In genomic region chr16:89510526-89510925, GRCh38 we compare ENCODE assay signal across 16 cellular contexts. TPM values are rescaled to one million over a fixed set of nuclear protein-coding genes. Genes with fewer than 3 reads are reported as not detected.
DNase-seq lines count a peak whose midpoint lies in the region.
"Had no signal": no experiment of that assay in that cellular context is flagged by ENCODE, and none has a peak within 500 bp of the region (broad histone marks: within the 10 kb centered on the region; RNA-seq: fewer than 3 reads in every experiment).

No MANE protein-coding gene starts in this region.

- peaks cover 4 to 31% (median 5%) of the 10 kb centered on the region in 3 donors for H3K36me3 Mint-ChIP-seq in CD8-positive, alpha-beta memory T cell
- peaks cover 20% of the 10 kb centered on the region for H3K36me3 Mint-ChIP-seq in activated T-helper 2 cell treated with anti-CD3 and anti-CD28 coated beads, Interferon-gamma antibody, Interleukin-2, Interleukin-4, amounts not matched to agents 10 μg/mL and 5 μg/mL and 100 μg/mL, durations not matched to agents 14 hours and 24 hours and 36 hours (ENCODE audit: low read depth)

- no peaks in the 10 kb centered on the region for H3K27me3 ChIP-seq in BLaER1
- no peaks in the 10 kb centered on the region for H3K27me3 ChIP-seq in CD8-positive, alpha-beta memory T cell (ENCODE audit: insufficient read depth, low read length, poor library complexity, severe bottlenecking)
- H3K27me3 ChIP-seq in mesenchymal stem cell (ENCODE audit: control insufficient read depth in 1 of 2, insufficient read depth in 1 of 2, low read length in 2 of 2), result no peaks in the 10 kb centered on the region
- H3K27me3 ChIP-seq: MG63, vagina had no signal

- H2AK5ac ChIP-seq in mesenchymal stem cell (ENCODE audit: low read length, severe bottlenecking), result peak overlapping the region; percentile 22

- no peak overlapping the region for H2AFZ ChIP-seq in mesenchymal stem cell (ENCODE audit: low read depth, low read length)

- CTCF ChIA-PET in CD8-positive, alpha-beta memory T cell (lab: Charles Lee), result interaction anchor here (4.0 kb wide), 1 partner anchor 195 kb away, joined by 18 read pairs; no protein-coding TSS in a partner anchor

- no peak overlapping the region for H2BK120ac ChIP-seq in mesenchymal stem cell (ENCODE audit: low read depth, low read length)

- no peaks in the 10 kb centered on the region for H3K9me3 ChIP-seq in BLaER1
- H3K9me3 ChIP-seq in CD8-positive, alpha-beta memory T cell (ENCODE audit: low read length), result no peaks in the 10 kb centered on the region
- no peaks in the 10 kb centered on the region for H3K9me3 ChIP-seq in mesenchymal stem cell (ENCODE audit: control insufficient read depth, low read length)
- H3K9me3 ChIP-seq: HAP-1, left ventricle myocardium inferior, MG63, vagina had no signal

- POLR2A ChIA-PET in CD8-positive, alpha-beta memory T cell (lab: Charles Lee), result interaction anchor here (0.7 kb wide), 1 partner anchor 367 kb away, joined by 3 read pairs; no protein-coding TSS in a partner anchor

- no peak overlapping the region for H3K4ac ChIP-seq in mesenchymal stem cell (ENCODE audit: low read depth in 1 of 2, low read length in 2 of 2)

- H3K27ac ChIP-seq in BLaER1 (no peak overlapping the region), mesenchymal stem cell (ENCODE audit: low read length, poor library complexity, severe bottlenecking) (no peak overlapping the region)
- H3K27ac ChIP-seq in CD8-positive, alpha-beta memory T cell (ENCODE audit: low read depth, low read length), result no peak overlapping the region
- H3K27ac ChIP-seq: left ventricle myocardium inferior, vagina had no signal

- no peak overlapping the region for H3K23ac ChIP-seq in mesenchymal stem cell (ENCODE audit: low read length in 2 of 2)

- peaks cover 52% of the 10 kb centered on the region for H3K36me3 ChIP-seq in BLaER1
- H3K36me3 ChIP-seq in CD8-positive, alpha-beta memory T cell (ENCODE audit: insufficient read depth, low read length), result peaks cover 27% of the 10 kb centered on the region
- H3K36me3 ChIP-seq in mesenchymal stem cell (ENCODE audit: control insufficient read depth in 1 of 2, insufficient read depth in 2 of 2, low read depth in 1 of 2, low read length in 2 of 2), result peaks cover 40 to 45% of the 10 kb centered on the region in 2 experiments

- no peak overlapping the region for H2BK15ac ChIP-seq in mesenchymal stem cell (ENCODE audit: low read depth, poor library complexity, severe bottlenecking)

- no peak overlapping the region for H3K14ac ChIP-seq in mesenchymal stem cell (ENCODE audit: low read length in 2 of 2)

- H3K9ac ChIP-seq in BLaER1 (peak overlapping the region; percentile 54), mesenchymal stem cell (ENCODE audit: low read length) (peak overlapping the region; percentile 44)

- intact Hi-C loops in activated T-helper 2 cell treated with anti-CD3 and anti-CD28 coated beads, Interferon-gamma antibody, Interleukin-2, Interleukin-4, amounts not matched to agents 10 μg/mL and 5 μg/mL and 100 μg/mL, durations not matched to agents 14 hours and 24 hours and 36 hours (cut with micrococcal nuclease), result no loop called here

- no peak overlapping the region for H3K4me3 ChIP-seq in BLaER1
- no peak overlapping the region for H3K4me3 ChIP-seq in CD8-positive, alpha-beta memory T cell (ENCODE audit: low read length)
- H3K4me3 ChIP-seq in mesenchymal stem cell (ENCODE audit: insufficient read depth in 1 of 2, low read depth in 1 of 2, low read length in 2 of 2), result no peak overlapping the region
- H3K4me3 ChIP-seq: HAP-1, left ventricle myocardium inferior, MG63, vagina had no signal

- H4K20me1 ChIP-seq in BLaER1, result peaks cover 29% of the 10 kb centered on the region

- peak overlapping the region in 4 of 7 donors; percentile 28 to 96 (median 58) for H3K4me3 Mint-ChIP-seq in CD8-positive, alpha-beta memory T cell
- peak overlapping the region; percentile 90 for H3K4me3 Mint-ChIP-seq in activated T-helper 2 cell treated with anti-CD3 and anti-CD28 coated beads, Interferon-gamma antibody, Interleukin-2, Interleukin-4, amounts not matched to agents 10 μg/mL and 5 μg/mL and 100 μg/mL, durations not matched to agents 14 hours and 24 hours and 36 hours (ENCODE audit: low read depth)

- H3K27me3 Mint-ChIP-seq in CD8-positive, alpha-beta memory T cell, result no peaks in the 10 kb centered on the region
- no peaks in the 10 kb centered on the region for H3K27me3 Mint-ChIP-seq in activated T-helper 2 cell treated with anti-CD3 and anti-CD28 coated beads, Interferon-gamma antibody, Interleukin-2, Interleukin-4, amounts not matched to agents 10 μg/mL and 5 μg/mL and 100 μg/mL, durations not matched to agents 14 hours and 24 hours and 36 hours (ENCODE audit: low read depth)
- H3K27me3 Mint-ChIP-seq: activated B cell treated with CpG ODN at 0.5 μM for 24 hours, IgD-negative memory B cell, T-cell had no signal

- H3K79me1 ChIP-seq in mesenchymal stem cell (replicated peaks; ENCODE audit: low read length, poor library complexity, severe bottlenecking), result peaks cover 23% of the 10 kb centered on the region

- H3K4me2 ChIP-seq in BLaER1, result peak overlapping the region; percentile 100
- H3K4me2 ChIP-seq in mesenchymal stem cell (ENCODE audit: low read length, poor library complexity, severe bottlenecking), result no peak overlapping the region

- peak overlapping the region in 3 of 8 donors; percentile 51 to 99 (median 66) for H3K27ac Mint-ChIP-seq in CD8-positive, alpha-beta memory T cell
- H3K27ac Mint-ChIP-seq in activated T-helper 2 cell treated with anti-CD3 and anti-CD28 coated beads, Interferon-gamma antibody, Interleukin-2, Interleukin-4, amounts not matched to agents 10 μg/mL and 5 μg/mL and 100 μg/mL, durations not matched to agents 14 hours and 24 hours and 36 hours, result no peak overlapping the region
- H3K27ac Mint-ChIP-seq: activated B cell treated with CpG ODN at 0.5 μM for 24 hours had no signal

- no peak overlapping the region for H4K8ac ChIP-seq in mesenchymal stem cell (ENCODE audit: low read length)

- H2BK12ac ChIP-seq in mesenchymal stem cell (ENCODE audit: low read length in 2 of 2), result no peak overlapping the region

- no peak overlapping the region for H4K91ac ChIP-seq in mesenchymal stem cell (ENCODE audit: low read length)

- peak overlapping the region; percentile 10 for H2BK5ac ChIP-seq in mesenchymal stem cell (ENCODE audit: low read depth, low read length, poor library complexity, severe bottlenecking)

- DNase-seq in CD8-positive, alpha-beta memory T cell, result no peak
- no peak for DNase-seq in activated T-helper 2 cell treated with anti-CD3 and anti-CD28 coated beads, Interferon-gamma antibody, Interleukin-2, Interleukin-4, amounts not matched to agents 10 μg/mL and 5 μg/mL and 100 μg/mL, durations not matched to agents 14 hours and 24 hours and 36 hours (ENCODE audit: low spot score)
- DNase-seq in mesenchymal stem cell, result no peak
- DNase-seq in NCI-H2227 (lab: John Stamatoyannopoulos, UW; ENCODE audit: unreplicated experiment), result no peak
- no peak for DNase-seq in effector CD8-positive, alpha-beta T cell (lab: John Stamatoyannopoulos, UW)
- DNase-seq in NCI-H446 treated with DMSO at 0.1 percent for 48 hours (lab: John Stamatoyannopoulos, UW), result no peak
- DNase-seq: activated B cell treated with CpG ODN at 0.5 μM for 24 hours; glutamatergic neuron; left ventricle myocardium inferior; MG63; NK-92 treated with Interleukin-12 subunit alpha and Interleukin-12 subunit beta, amount 100 ng/mL, for 24 hours; T-cell had no signal

- no peaks in the 10 kb centered on the region for H3K9me3 Mint-ChIP-seq in CD8-positive, alpha-beta memory T cell
- H3K9me3 Mint-ChIP-seq in activated T-helper 2 cell treated with anti-CD3 and anti-CD28 coated beads, Interferon-gamma antibody, Interleukin-2, Interleukin-4, amounts not matched to agents 10 μg/mL and 5 μg/mL and 100 μg/mL, durations not matched to agents 14 hours and 24 hours and 36 hours, result no peaks in the 10 kb centered on the region
- H3K9me3 Mint-ChIP-seq: activated B cell treated with CpG ODN at 0.5 μM for 24 hours, IgD-negative memory B cell, T-cell had no signal

- WGBS in mesenchymal stem cell, result 97% methylated on average over 9 of the region's 9 CpGs

- peaks cover 23 to 34% (median 29%) of the 10 kb centered on the region in 3 donors for H3K4me1 Mint-ChIP-seq in CD8-positive, alpha-beta memory T cell
- peaks cover 17% of the 10 kb centered on the region for H3K4me1 Mint-ChIP-seq in activated T-helper 2 cell treated with anti-CD3 and anti-CD28 coated beads, Interferon-gamma antibody, Interleukin-2, Interleukin-4, amounts not matched to agents 10 μg/mL and 5 μg/mL and 100 μg/mL, durations not matched to agents 14 hours and 24 hours and 36 hours (ENCODE audit: low read depth)

- H3K4me1 ChIP-seq in BLaER1, result peaks cover 49% of the 10 kb centered on the region
- peaks cover 30% of the 10 kb centered on the region for H3K4me1 ChIP-seq in CD8-positive, alpha-beta memory T cell (ENCODE audit: insufficient read depth, low read length)
- H3K4me1 ChIP-seq in mesenchymal stem cell (ENCODE audit: control insufficient read depth, insufficient read depth, low read depth, low read length), result peaks cover 25% of the 10 kb centered on the region

- no peak overlapping the region for H3K18ac ChIP-seq in mesenchymal stem cell (ENCODE audit: low read depth in 1 of 2, low read length in 2 of 2)

RNA-seq across cellular contexts. Expression of gene SPG7, which starts 2.3 kb away (rescaled TPM):
- 10 to 100 TPM; 77.4 to 79.5 TPM for total RNA-seq in CD8-positive, alpha-beta memory T cell
- 48.2 TPM for polyA plus RNA-seq in CD8-positive, alpha-beta memory T cell
- total RNA-seq in activated T-helper 2 cell treated with anti-CD3 and anti-CD28 coated beads, Interferon-gamma antibody, Interleukin-2, Interleukin-4, amounts not matched to agents 10 μg/mL and 5 μg/mL and 100 μg/mL, durations not matched to agents 14 hours and 24 hours and 36 hours, result 115 and 125 TPM in 2 replicates
- 40.7 TPM for polyA plus RNA-seq in mesenchymal stem cell (2013, experiment 1 of 2)
- 37.8 TPM for polyA plus RNA-seq in mesenchymal stem cell (2013, experiment 2 of 2)

RNA-seq across cellular contexts. Expression of gene ANKRD11, which starts 20.2 kb away (rescaled TPM):
- total RNA-seq in CD8-positive, alpha-beta memory T cell, result 100 to 1,000 TPM; 130 to 150 TPM
- 39.8 TPM for polyA plus RNA-seq in CD8-positive, alpha-beta memory T cell
- 142 and 144 TPM in 2 replicates for total RNA-seq in activated T-helper 2 cell treated with anti-CD3 and anti-CD28 coated beads, Interferon-gamma antibody, Interleukin-2, Interleukin-4, amounts not matched to agents 10 μg/mL and 5 μg/mL and 100 μg/mL, durations not matched to agents 14 hours and 24 hours and 36 hours
- 92.7 TPM for polyA plus RNA-seq in mesenchymal stem cell (2013, experiment 1 of 2)
- 93.6 TPM for polyA plus RNA-seq in mesenchymal stem cell (2013, experiment 2 of 2)

RNA-seq across cellular contexts. Expression of gene RPL13, which starts 50.0 kb away (rescaled TPM):
- 1,000 to 10,000 TPM; 2,710 to 2,878 TPM for total RNA-seq in CD8-positive, alpha-beta memory T cell
- polyA plus RNA-seq in CD8-positive, alpha-beta memory T cell, result 5,211 TPM
- 2,404 and 2,406 TPM in 2 replicates for total RNA-seq in activated T-helper 2 cell treated with anti-CD3 and anti-CD28 coated beads, Interferon-gamma antibody, Interleukin-2, Interleukin-4, amounts not matched to agents 10 μg/mL and 5 μg/mL and 100 μg/mL, durations not matched to agents 14 hours and 24 hours and 36 hours
- 2,898 TPM for polyA plus RNA-seq in mesenchymal stem cell (2013, experiment 1 of 2)
- polyA plus RNA-seq in mesenchymal stem cell (2013, experiment 2 of 2), result 2,946 TPM
